In the genomic region with DNA sequence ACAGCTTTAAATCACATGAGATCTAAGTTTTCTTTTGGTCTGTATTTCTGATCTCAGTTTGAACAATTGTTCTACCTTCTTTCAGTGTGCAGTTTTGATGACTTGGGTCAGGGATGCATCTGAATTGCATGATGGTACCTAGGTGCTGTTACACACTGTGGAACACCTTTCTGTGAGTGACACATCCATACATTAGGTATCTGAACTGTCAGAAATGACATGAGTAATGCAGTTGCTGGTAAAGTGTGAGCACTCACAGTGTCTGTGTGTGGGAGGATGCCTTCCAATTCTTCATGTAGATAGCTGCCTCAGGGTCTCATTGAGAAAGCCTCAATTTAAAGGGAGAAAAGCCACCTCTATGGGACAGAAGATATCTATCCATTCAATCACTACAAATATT, we compare ENCODE assay signal across 7 cellular contexts.
"Had no signal": no experiment of that assay in that cellular context is flagged by ENCODE, and none has a peak within 500 bp of the region (broad histone marks: within the 10 kb centered on the region; RNA-seq: fewer than 3 reads in every experiment).

No MANE protein-coding gene starts in this region.

- H2AFZ ChIP-seq: GM23338 had no signal

- DNase-seq: H9, HCEC 1CT, IMR-90 had no signal

- H3K4me3 ChIP-seq: GM23338 had no signal

- H3K4me2 ChIP-seq: GM23338 had no signal

- FAIRE-seq: H1, H54, HTR-8/SVneo had no signal
